ENCODE assay signal across 8 cellular contexts in genomic region chr19:44113784-44114390, GRCh38. TPM values are rescaled to one million over a fixed set of nuclear protein-coding genes. Genes with fewer than 3 reads are reported as not detected.
DNase-seq lines count a peak whose midpoint lies in the region; ATAC-seq and TF ChIP-seq lines count a peak whose summit lies in the region.

No MANE protein-coding gene starts in this region.

- ATAC-seq in HG02938 (IDR thresholded peaks at IDR 0.05; ENCODE audit: unreplicated experiment) (peak; percentile 10), gastroesophageal sphincter (no peak), psoas muscle (peak in 1 of 4 donors; percentile 9), HG03457 (IDR thresholded peaks at IDR 0.05; ENCODE audit: unreplicated experiment) (no peak)

- no peak for TF ChIP-seq POLR2A in gastroesophageal sphincter (IDR thresholded peaks at IDR 0.05)

- H3K4me3 Mint-ChIP-seq in activated CD4-positive, alpha-beta T cell treated with anti-CD3 and anti-CD28 coated beads, Interleukin-2, amount 10 ng/mL, durations not matched to agents 7 days and 5 days: peak overlapping the region; percentile 96

- no peaks in the 10 kb centered on the region for H3K27me3 ChIP-seq in gastroesophageal sphincter
- no peaks in the 10 kb centered on the region for H3K27me3 ChIP-seq in psoas muscle (ENCODE audit: insufficient read depth in 3 of 3, low read length in 2 of 3)

- H3K27ac ChIP-seq in gastroesophageal sphincter (peak overlapping the region; percentile 44 to 83 (median 80)), psoas muscle (peak overlapping the region; percentile 88)

- H3K4me1 ChIP-seq in ES-I3 (ENCODE audit: insufficient read depth, low read length) (no peaks in the 10 kb centered on the region), gastroesophageal sphincter (peaks cover 3 to 27% (median 6%) of the 10 kb centered on the region in 3 donors), psoas muscle (peaks cover 15% of the 10 kb centered on the region)

- no peaks in the 10 kb centered on the region for H3K36me3 ChIP-seq in ES-I3 (ENCODE audit: insufficient read depth, low read length)
- peaks cover 0 to 41% of the 10 kb centered on the region in 2 donors for H3K36me3 ChIP-seq in gastroesophageal sphincter
- H3K36me3 ChIP-seq in psoas muscle (ENCODE audit: insufficient read depth in 1 of 2, low read depth in 1 of 2): peaks cover 8 to 35% of the 10 kb centered on the region in 2 donors

- peaks cover 27% of the 10 kb centered on the region for H3K9me3 Mint-ChIP-seq in activated CD4-positive, alpha-beta T cell treated with anti-CD3 and anti-CD28 coated beads, Interleukin-2, amount 10 ng/mL, durations not matched to agents 7 days and 5 days

- H3K9me3 ChIP-seq in ES-I3 (ENCODE audit: control insufficient read depth, insufficient read depth, low read length) (no peaks in the 10 kb centered on the region), gastroesophageal sphincter (peaks cover 0 to 24% (median 2%) of the 10 kb centered on the region in 3 donors), psoas muscle (peaks cover 34% of the 10 kb centered on the region)

- CTCF ChIA-PET in activated CD4-positive, alpha-beta T cell treated with anti-CD3 and anti-CD28 coated beads, Interleukin-2, amount 10 ng/mL, durations not matched to agents 7 days and 5 days (lab: Charles Lee): interaction anchor here (1.3 kb wide), 1 partner anchor 20 kb away, joined by 5 read pairs; the partner anchor contains the start of gene ZNF224

- peak overlapping the region; percentile 87 for H3K9ac ChIP-seq in ES-I3 (ENCODE audit: low read depth, low read length)

- POLR2A ChIA-PET in activated CD4-positive, alpha-beta T cell treated with anti-CD3 and anti-CD28 coated beads, Interleukin-2, amount 10 ng/mL, durations not matched to agents 7 days and 5 days (lab: Charles Lee): no interaction called here

- TF ChIP-seq CTCF in gastroesophageal sphincter (IDR thresholded peaks at IDR 0.05) (no peak), psoas muscle (IDR thresholded peaks at IDR 0.05) (no peak)

- WGBS in gastroesophageal sphincter (ENCODE audit: low coverage in 1 of 2), 2 donors: 3 to 13% methylated on average over 6 to 13 of the region's 18 CpGs
- WGBS in psoas muscle, 3 donors: 4% methylated on average over 18 of the region's 18 CpGs

- intact Hi-C loops in psoas muscle (cut with DNase I): loop anchor here (2.0 to 10.0 kb wide), 5 partner anchors 19 to 241 kb away; partner anchors contain the start of genes ZNF112 (in 1 of the 2), ZNF223 (in 1 of the 2), ZNF224 (in 1 of the 2) and ZNF226 (in 1 of the 2)

- H3K4me1 Mint-ChIP-seq in activated CD4-positive, alpha-beta T cell treated with anti-CD3 and anti-CD28 coated beads, Interleukin-2, amount 10 ng/mL, durations not matched to agents 7 days and 5 days: peaks cover 24% of the 10 kb centered on the region

- DNase-seq in activated CD4-positive, alpha-beta T cell treated with anti-CD3 and anti-CD28 coated beads, Interleukin-2, amount 10 ng/mL, durations not matched to agents 7 days and 5 days: no peak
- DNase-seq in psoas muscle (no peak), T-helper 9 cell (no peak), NCI-H2029 treated with DMSO at 0.1 percent for 48 hours (lab: John Stamatoyannopoulos, UW) (no peak)

- no peak for TF ChIP-seq EP300 in gastroesophageal sphincter (IDR thresholded peaks at IDR 0.05)

- H3K4me3 ChIP-seq in gastroesophageal sphincter (peak overlapping the region; percentile 67 to 83), psoas muscle (peak overlapping the region; percentile 93)

- no peaks in the 10 kb centered on the region for H3K27me3 Mint-ChIP-seq in activated CD4-positive, alpha-beta T cell treated with anti-CD3 and anti-CD28 coated beads, Interleukin-2, amount 10 ng/mL, durations not matched to agents 7 days and 5 days

- peaks cover 35% of the 10 kb centered on the region for H3K36me3 Mint-ChIP-seq in activated CD4-positive, alpha-beta T cell treated with anti-CD3 and anti-CD28 coated beads, Interleukin-2, amount 10 ng/mL, durations not matched to agents 7 days and 5 days (ENCODE audit: low read depth)

- H3K27ac Mint-ChIP-seq in activated CD4-positive, alpha-beta T cell treated with anti-CD3 and anti-CD28 coated beads, Interleukin-2, amount 10 ng/mL, durations not matched to agents 7 days and 5 days: peak overlapping the region; percentile 89

RNA-seq across cellular contexts. Expression of gene ZNF225, which starts 0.7 kb away (rescaled TPM):
- 1 to 10 TPM; 2.4 to 3.7 TPM for total RNA-seq in activated CD4-positive, alpha-beta T cell treated with anti-CD3 and anti-CD28 coated beads, Interleukin-2, amount 10 ng/mL, durations not matched to agents 7 days and 5 days
- total RNA-seq in gastroesophageal sphincter (1 to 10 TPM; 4.3 to 4.5 (median 4.4) TPM), psoas muscle (1 to 10 TPM in 3 of 4 donors, under 1 TPM in 1; 0.61 to 2.9 (median 1.4) TPM)
- polyA plus RNA-seq in psoas muscle: 1 to 10 TPM in 1 of 3 donors, under 1 TPM in 2; 0.46 to 1.4 (median 0.66) TPM

RNA-seq across cellular contexts. Expression of gene ZNF224, which starts 19.7 kb away (rescaled TPM):
- 10 to 100 TPM; 33.4 to 36.5 TPM for total RNA-seq in activated CD4-positive, alpha-beta T cell treated with anti-CD3 and anti-CD28 coated beads, Interleukin-2, amount 10 ng/mL, durations not matched to agents 7 days and 5 days
- total RNA-seq in gastroesophageal sphincter (10 to 100 TPM; 12.5 to 33.0 (median 16.8) TPM), psoas muscle (10 to 100 TPM in 1 of 4 donors, 1 to 10 TPM in 3; 3.6 to 10.2 (median 6.4) TPM)
- 1 to 10 TPM; 3.2 to 6.8 (median 3.3) TPM for polyA plus RNA-seq in psoas muscle

RNA-seq across cellular contexts. Expression of gene ZNF234, which starts 27.5 kb away (rescaled TPM):
- 10 to 100 TPM; 12.1 to 12.9 TPM for total RNA-seq in activated CD4-positive, alpha-beta T cell treated with anti-CD3 and anti-CD28 coated beads, Interleukin-2, amount 10 ng/mL, durations not matched to agents 7 days and 5 days
- total RNA-seq in gastroesophageal sphincter (1 to 10 TPM; 6.7 to 9.3 (median 7.1) TPM), psoas muscle (1 to 10 TPM; 4.0 to 6.4 (median 4.1) TPM)
- polyA plus RNA-seq in psoas muscle: 1 to 10 TPM; 1.1 to 6.5 (median 1.6) TPM

RNA-seq across cellular contexts. Expression of gene ZNF284, which starts 41.9 kb away (rescaled TPM):
- total RNA-seq in activated CD4-positive, alpha-beta T cell treated with anti-CD3 and anti-CD28 coated beads, Interleukin-2, amount 10 ng/mL, durations not matched to agents 7 days and 5 days: 1 to 10 TPM; 2.1 to 2.2 TPM
- 1 to 10 TPM; 2.0 to 2.5 (median 2.4) TPM for total RNA-seq in gastroesophageal sphincter
- total RNA-seq in psoas muscle: 1 to 10 TPM in 2 of 4 donors, under 1 TPM in 2; 0.66 to 1.1 (median 0.91) TPM
- polyA plus RNA-seq in psoas muscle: under 1 TPM; 0.32 to 0.82 (median 0.40) TPM

RNA-seq across cellular contexts. Expression of gene ZNF226, which starts 51.0 kb away (rescaled TPM):
- total RNA-seq in activated CD4-positive, alpha-beta T cell treated with anti-CD3 and anti-CD28 coated beads, Interleukin-2, amount 10 ng/mL, durations not matched to agents 7 days and 5 days: 10 to 100 TPM; 18.4 to 20.4 TPM
- total RNA-seq in gastroesophageal sphincter (10 to 100 TPM; 14.7 to 28.2 (median 20.5) TPM), psoas muscle (1 to 10 TPM; 4.4 to 8.6 (median 7.8) TPM)
- 10 to 100 TPM in 1 of 3 donors, 1 to 10 TPM in 2; 2.5 to 12.0 (median 4.2) TPM for polyA plus RNA-seq in psoas muscle
